8 cellular contexts compared by ENCODE assay signal in the genomic region with DNA sequence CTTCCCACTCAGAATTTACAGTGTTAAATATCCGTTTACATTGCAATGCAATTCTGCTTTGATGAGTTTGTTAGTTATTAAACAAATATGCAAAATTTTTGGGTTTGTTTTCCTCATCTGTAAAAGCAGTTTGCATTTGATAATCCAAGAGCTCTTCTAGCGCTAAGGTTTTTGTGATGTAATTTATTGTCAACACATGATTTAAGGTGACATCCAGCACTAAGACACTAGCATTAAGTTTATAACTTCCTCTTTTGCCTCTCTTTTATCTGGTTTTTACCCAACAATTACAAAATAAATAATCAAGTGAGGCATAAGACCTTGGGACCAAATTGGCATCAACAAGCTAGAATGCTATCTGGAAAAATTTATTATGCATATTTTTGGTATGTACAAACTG. TPM values are rescaled to one million over a fixed set of nuclear protein-coding genes. Genes with fewer than 3 reads are reported as not detected.
A peak's percentile ranks its signal among the peaks of the same experiment; 100 is the strongest.
DNase-seq lines count a peak whose midpoint lies in the region; ATAC-seq and TF ChIP-seq lines count a peak whose summit lies in the region.

No MANE protein-coding gene starts in this region.

- H3K4me1 Mint-ChIP-seq in naive thymus-derived CD4-positive, alpha-beta T cell, result peaks cover 15 to 51% (median 37%) of the 10 kb centered on the region in 7 donors

- H3K4me3 ChIP-seq in AG09309 (ENCODE audit: control insufficient read depth, low read depth, low read length) (peak overlapping the region; percentile 68; the same call in 1 of the 2 replicates), astrocyte of the spinal cord (ENCODE audit: low read depth, low read length) (peak overlapping the region; percentile 83)
- H3K4me3 ChIP-seq in naive thymus-derived CD4-positive, alpha-beta T cell (ENCODE audit: low read length), result peak overlapping the region; percentile 78

- H3K27me3 Mint-ChIP-seq in naive thymus-derived CD4-positive, alpha-beta T cell, result peaks cover 0 to 15% (median 0%) of the 10 kb centered on the region in 5 donors

- H3K27ac ChIP-seq in naive thymus-derived CD4-positive, alpha-beta T cell (ENCODE audit: low read depth, low read length), result peak overlapping the region; percentile 80

- intact Hi-C loops in naive thymus-derived CD4-positive, alpha-beta T cell (cut with micrococcal nuclease), result loop anchor here in 1 of 2 donors (1.0 kb wide), 1 partner anchor 388 kb away; a partner anchor contains a TSS

- in situ Hi-C loops in astrocyte of the spinal cord (cut with HindIII; ENCODE audit: low sequenced_read_pairs), result no loop called here

- H3K4me3 Mint-ChIP-seq in naive thymus-derived CD4-positive, alpha-beta T cell, result peak overlapping the region; percentile 91 to 99 (median 97)

- H3K27ac Mint-ChIP-seq in naive thymus-derived CD4-positive, alpha-beta T cell, result peak overlapping the region in 8 of 9 donors; percentile 92 to 99 (median 96)

- H3K9me3 ChIP-seq in naive thymus-derived CD4-positive, alpha-beta T cell (ENCODE audit: control insufficient read depth in 2 of 3, low read length in 3 of 3), result no peaks in the 10 kb centered on the region

- no peaks in the 10 kb centered on the region for H3K27me3 ChIP-seq in naive thymus-derived CD4-positive, alpha-beta T cell (ENCODE audit: control insufficient read depth in 2 of 2, insufficient read depth in 2 of 2, low read length in 2 of 2)

- ATAC-seq in naive thymus-derived CD4-positive, alpha-beta T cell, result no peak
- ATAC-seq in GM21381 (IDR thresholded peaks at IDR 0.05; ENCODE audit: unreplicated experiment) (no peak), GM21526 (IDR thresholded peaks at IDR 0.05; ENCODE audit: low FRiP score, unreplicated experiment) (no peak)

- H3K36me3 Mint-ChIP-seq in naive thymus-derived CD4-positive, alpha-beta T cell, result peaks cover 0 to 14% (median 8%) of the 10 kb centered on the region in 5 donors

- POLR2A ChIA-PET in naive thymus-derived CD4-positive, alpha-beta T cell (lab: Charles Lee), result interaction anchor here (3.4 kb wide), 1 partner anchor 78 kb away, joined by 42 read pairs; a partner anchor contains a TSS

- H3K9me3 Mint-ChIP-seq in naive thymus-derived CD4-positive, alpha-beta T cell, result no peaks in the 10 kb centered on the region

- H3K36me3 ChIP-seq in naive thymus-derived CD4-positive, alpha-beta T cell (ENCODE audit: control insufficient read depth in 2 of 3, insufficient read depth in 3 of 3, low read length in 3 of 3), result peaks cover 0 to 11% (median 8%) of the 10 kb centered on the region in 3 experiments

- no peak for DNase-seq in AG09309 (ENCODE audit: low read depth)
- DNase-seq in KG1 (lab: John Stamatoyannopoulos, UW), result peak; percentile 21
- no peak for DNase-seq in astrocyte of the spinal cord (ENCODE audit: low read depth, low spot score)
- no peak for DNase-seq in naive thymus-derived CD4-positive, alpha-beta T cell
- DNase-seq in activated gamma-delta T cell (lab: John Stamatoyannopoulos, UW), result no peak
- DNase-seq in HUDEP-2 (lab: John Stamatoyannopoulos, UW; ENCODE audit: unreplicated experiment in 76 of 76), result no peak

- peaks cover 15 to 23% of the 10 kb centered on the region in 2 donors for H3K4me1 ChIP-seq in naive thymus-derived CD4-positive, alpha-beta T cell (ENCODE audit: control insufficient read depth in 2 of 2, insufficient read depth in 2 of 2, low read length in 2 of 2)

- TF ChIP-seq CTCF in AG09309 (IDR thresholded peaks at IDR 0.05; ENCODE audit: control insufficient read depth, insufficient read depth, low read depth, low read length, missing control alignments) (no peak), astrocyte of the spinal cord (IDR thresholded peaks at IDR 0.05; ENCODE audit: low read depth, low read length) (no peak)

- CTCF ChIA-PET in naive thymus-derived CD4-positive, alpha-beta T cell (lab: Charles Lee), result interaction anchor here (0.7 kb wide), 1 partner anchor 79 kb away, joined by 3 read pairs; no protein-coding TSS in a partner anchor

RNA-seq across cellular contexts. Expression of a gene that starts 1.0 kb away (rescaled TPM):
- total RNA-seq in naive thymus-derived CD4-positive, alpha-beta T cell, result 10 to 100 TPM; 20.7 to 74.1 (median 40.2) TPM
- polyA plus RNA-seq in naive thymus-derived CD4-positive, alpha-beta T cell, result 100 to 1,000 TPM in 1 of 2 donors, 10 to 100 TPM in 1; 89.9 to 113 TPM
